8 cellular contexts compared by ENCODE assay signal in genomic region chr19:56350416-56351045, GRCh38. TPM values are rescaled to one million over a fixed set of nuclear protein-coding genes. Genes with fewer than 3 reads are reported as not detected.
A peak's percentile ranks its signal among the peaks of the same experiment; 100 is the strongest.
DNase-seq lines count a peak whose midpoint lies in the region; ATAC-seq and TF ChIP-seq lines count a peak whose summit lies in the region.

No MANE protein-coding gene starts in this region.

- no peaks in the 10 kb centered on the region for H3K9me3 ChIP-seq in mammary epithelial cell (replicated peaks; ENCODE audit: insufficient read depth, low read length)
- no peaks in the 10 kb centered on the region for H3K9me3 ChIP-seq in lower lobe of right lung

- H3K27ac ChIP-seq in mammary epithelial cell (ENCODE audit: insufficient read depth, low read depth, low read length) (no peak overlapping the region), lower lobe of right lung (no peak overlapping the region)

- 14% methylated on average over 7 of the region's 8 CpGs for WGBS in mammary epithelial cell (ENCODE audit: low coverage, missing lambda C conversion rate)

- CTCF ChIA-PET in mammary epithelial cell (lab: Charles Lee; ENCODE audit: low non-redundant PET): interaction anchor here (0.5 kb wide), 1 partner anchor 182 kb away, joined by 5 read pairs; no protein-coding TSS in a partner anchor

- H3K4me1 ChIP-seq in mammary epithelial cell (ENCODE audit: insufficient read depth, low read length): no peaks in the 10 kb centered on the region
- H3K4me1 ChIP-seq in lower lobe of right lung: no peaks in the 10 kb centered on the region

- H3K4me2 ChIP-seq in mammary epithelial cell (ENCODE audit: insufficient read depth, low read depth, low read length): no peak overlapping the region

- DNase-seq in DMS53 treated with DMSO at 0.1 percent for 48 hours (lab: John Stamatoyannopoulos, UW; ENCODE audit: unreplicated experiment) (peak; percentile 30), SKM-1 treated with dmso at 0.1 percent for 144 hours (lab: John Stamatoyannopoulos, UW; ENCODE audit: unreplicated experiment) (peak; percentile 14), mammary epithelial cell (peak; percentile 31), lower lobe of right lung (no peak)
- peak; percentile 32 for DNase-seq in stimulated activated naive B cell treated with anti-CD40 and anti-IgM and Interleukin-4, amounts not matched to agents 10 μg/mL and 1 μg/mL and 100 μg/mL, for 72 hours

- no peaks in the 10 kb centered on the region for H4K20me1 ChIP-seq in mammary epithelial cell (ENCODE audit: insufficient read depth, low read length)

- H3K9ac ChIP-seq in mammary epithelial cell (ENCODE audit: insufficient read depth, low read length): no peak overlapping the region

- H2AFZ ChIP-seq in mammary epithelial cell (ENCODE audit: low read depth, low read length): no peak overlapping the region

- intact Hi-C loops in mammary epithelial cell (cut with micrococcal nuclease): no loop called here
- intact Hi-C loops in lower lobe of right lung (cut with DNase I): no loop called here

- H3K27me3 ChIP-seq in mammary epithelial cell (ENCODE audit: insufficient read depth, low read length) (no peaks in the 10 kb centered on the region), lower lobe of right lung (ENCODE audit: low read depth) (no peaks in the 10 kb centered on the region)

- no peaks in the 10 kb centered on the region for H3K36me3 Mint-ChIP-seq in stimulated activated naive B cell treated with anti-CD40 and anti-IgM and Interleukin-4, amounts not matched to agents 10 μg/mL and 1 μg/mL and 100 μg/mL, for 72 hours

- ATAC-seq in lower lobe of right lung (peak in 1 of 2 donors; percentile 67), GM19397 (IDR thresholded peaks at IDR 0.05; ENCODE audit: unreplicated experiment) (no peak), GM21526 (IDR thresholded peaks at IDR 0.05; ENCODE audit: low FRiP score, unreplicated experiment) (no peak)
- ATAC-seq in stimulated activated naive B cell treated with anti-CD40 and anti-IgM and Interleukin-4, amounts not matched to agents 10 μg/mL and 1 μg/mL and 100 μg/mL, for 72 hours (replicated peaks): peak; percentile 41 to 43

- no peaks in the 10 kb centered on the region for H3K27me3 Mint-ChIP-seq in stimulated activated naive B cell treated with anti-CD40 and anti-IgM and Interleukin-4, amounts not matched to agents 10 μg/mL and 1 μg/mL and 100 μg/mL, for 72 hours

- H3K4me1 Mint-ChIP-seq in stimulated activated naive B cell treated with anti-CD40 and anti-IgM and Interleukin-4, amounts not matched to agents 10 μg/mL and 1 μg/mL and 100 μg/mL, for 72 hours: peaks cover 0 to 2% of the 10 kb centered on the region in 2 donors

- H3K36me3 ChIP-seq in mammary epithelial cell (ENCODE audit: insufficient read depth, low read length): no peaks in the 10 kb centered on the region
- H3K36me3 ChIP-seq in lower lobe of right lung: no peaks in the 10 kb centered on the region

- H3K4me3 Mint-ChIP-seq in stimulated activated naive B cell treated with anti-CD40 and anti-IgM and Interleukin-4, amounts not matched to agents 10 μg/mL and 1 μg/mL and 100 μg/mL, for 72 hours: no peak overlapping the region

- peak; percentile 32; the same call in 1 of the 2 replicates for TF ChIP-seq CTCF in LNCAP (IDR thresholded peaks at IDR 0.05)
- peak; percentile 83 to 86 for TF ChIP-seq CTCF in mammary epithelial cell (conservative IDR thresholded peaks at IDR 0.05 in 1 of 2, IDR thresholded peaks at IDR 0.05 in 1 of 2; ENCODE audit: extremely low read depth in 1 of 2, insufficient read depth in 1 of 2, low read depth in 1 of 2, low read length in 2 of 2)
- TF ChIP-seq CTCF in lower lobe of right lung (IDR thresholded peaks at IDR 0.05): peak; percentile 87

- H3K9me3 Mint-ChIP-seq in stimulated activated naive B cell treated with anti-CD40 and anti-IgM and Interleukin-4, amounts not matched to agents 10 μg/mL and 1 μg/mL and 100 μg/mL, for 72 hours: no peaks in the 10 kb centered on the region

- no peak overlapping the region for H3K27ac Mint-ChIP-seq in stimulated activated naive B cell treated with anti-CD40 and anti-IgM and Interleukin-4, amounts not matched to agents 10 μg/mL and 1 μg/mL and 100 μg/mL, for 72 hours

- dilution Hi-C loops in mammary epithelial cell (cut with HindIII; ENCODE audit: low sequenced_read_pairs): no loop called here

- H3K4me3 ChIP-seq in mammary epithelial cell (replicated peaks in 1 of 3; ENCODE audit: insufficient read depth in 1 of 3, low read depth in 2 of 3, low read length in 3 of 3) (no peak overlapping the region), lower lobe of right lung (no peak overlapping the region)

- BruUV-seq in mammary epithelial cell (replicated peaks; lab: Mats Ljungman, UMichigan): no TSS peak

- in situ Hi-C loops in mammary epithelial cell (cut with MboI; ENCODE audit: low sequenced_read_pairs in 2 of 2): no loop called here

- no peaks in the 10 kb centered on the region for H3K79me2 ChIP-seq in mammary epithelial cell (ENCODE audit: insufficient read depth, low read length)

RNA-seq across cellular contexts. Expression of gene ZSCAN5A, which starts 35.9 kb away (rescaled TPM):
- 1 to 10 TPM; 5.5 to 7.4 TPM for total RNA-seq in mammary epithelial cell
- 7.9 TPM for polyA plus RNA-seq in mammary epithelial cell
- 31.9 TPM for polyA minus RNA-seq in mammary epithelial cell
- total RNA-seq in lower lobe of right lung: 16.7 TPM

RNA-seq across cellular contexts. Expression of gene ZNF582, which starts 42.8 kb away (rescaled TPM):
- total RNA-seq in mammary epithelial cell (1 to 10 TPM; 2.4 to 2.8 TPM), lower lobe of right lung (4.3 TPM)
- 1.9 TPM for polyA plus RNA-seq in mammary epithelial cell
- polyA minus RNA-seq in mammary epithelial cell: not detected

RNA-seq across cellular contexts. Expression of gene ZNF583, which starts 53.6 kb away (rescaled TPM):
- total RNA-seq in mammary epithelial cell (1 to 10 TPM; 4.7 to 5.5 TPM), lower lobe of right lung (7.2 TPM)
- polyA plus RNA-seq in mammary epithelial cell: 0.85 TPM
- 2.5 TPM for polyA minus RNA-seq in mammary epithelial cell

Comparison
In these comparisons a context has a peak if more than half of its experiments do, and no peak if none do; other contexts are left out.
1. CTCF ChIP-seq: peak in every context shown above with its lines; median percentile 87 in lower lobe of right lung; 84 in mammary epithelial cell; 32 in LNCAP.
2. ATAC-seq: peak in stimulated activated naive B cell treated with anti-CD40 and anti-IgM and Interleukin-4, amounts not matched to agents 10 μg/mL and 1 μg/mL and 100 μg/mL, for 72 hours (2 of 2); none in GM19397 (single experiment) and GM21526 (single experiment).